ENCODE assay signal across 28 cellular contexts in the genomic region with DNA sequence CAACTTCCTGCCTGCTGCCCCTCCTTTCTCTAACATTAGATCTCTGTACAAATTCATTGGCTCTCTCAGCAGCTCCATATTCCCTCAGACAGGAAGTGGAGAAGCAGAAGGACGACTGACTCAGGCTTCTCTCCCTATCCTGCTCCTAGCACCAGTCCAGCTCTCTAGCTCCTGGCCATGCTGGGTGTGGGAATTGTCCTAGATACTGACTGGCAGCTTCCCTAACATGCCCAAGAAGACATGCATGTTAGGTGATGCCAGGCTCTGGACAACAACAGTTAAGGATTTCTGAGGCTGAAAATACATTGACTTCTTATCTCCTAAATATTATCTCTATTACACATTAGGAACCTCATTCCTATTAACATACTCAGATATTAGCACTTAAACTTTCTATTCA.
"Had no signal": no experiment of that assay in that cellular context is flagged by ENCODE, and none has a peak within 500 bp of the region (broad histone marks: within the 10 kb centered on the region; RNA-seq: fewer than 3 reads in every experiment).

No MANE protein-coding gene starts in this region.

- H3K4me1 Mint-ChIP-seq: activated naive CD4-positive, alpha-beta T cell treated with anti-CD3 and anti-CD28 coated beads, Interleukin-2, amount 10 ng/mL, durations not matched to agents 7 days and 5 days; neural crest cell; stimulated activated effector memory CD8-positive, alpha-beta T cell treated with anti-CD3 and anti-CD28 coated beads, Interleukin-12 subunit alpha, Interleukin-12 subunit beta, amount 100 ng/mL, for 72 hours; stimulated activated naive CD8-positive, alpha-beta T cell treated with anti-CD3 and anti-CD28 coated beads, Interleukin-15, amount 100 ng/mL, for 72 hours; WTC11 had no signal

- H3K36me3 ChIP-seq: gastrocnemius medialis, suprapubic skin, transverse colon, uterus had no signal

- H3K27ac Mint-ChIP-seq: activated CD4-positive, alpha-beta T cell treated with anti-CD3 and anti-CD28 coated beads for 36 hours; activated naive CD4-positive, alpha-beta T cell treated with anti-CD3 and anti-CD28 coated beads, Interleukin-2, amount 10 ng/mL, durations not matched to agents 7 days and 5 days; activated T-cell treated with anti-CD3 and anti-CD28 coated beads, Interleukin-2, amount 50 U/mL, for 72 hours; dendritic cell treated with granulocyte-macrophage colony-stimulating factor and Interleukin-4, amounts not matched to agents 40 ng/mL and 50 ng/mL, for 4 days; stimulated activated effector memory CD8-positive, alpha-beta T cell treated with anti-CD3 and anti-CD28 coated beads, Interleukin-12 subunit alpha, Interleukin-12 subunit beta, amount 100 ng/mL, for 72 hours; stimulated activated naive CD8-positive, alpha-beta T cell treated with anti-CD3 and anti-CD28 coated beads, Interleukin-15, amount 100 ng/mL, for 72 hours; T-helper 1 cell treated with Interleukin-12 subunit alpha and Interleukin-12 subunit beta and Interleukin-4 antibody, amounts not matched to agents 30 μg/mL and 1 μg/mL, for 36 hours; WTC11 had no signal

- H3K9me3 ChIP-seq: uterus had no signal

- H3K27me3 Mint-ChIP-seq: activated CD4-positive, alpha-beta T cell treated with anti-CD3 and anti-CD28 coated beads for 36 hours; activated naive CD4-positive, alpha-beta T cell treated with anti-CD3 and anti-CD28 coated beads, Interleukin-2, amount 10 ng/mL, durations not matched to agents 7 days and 5 days; dendritic cell treated with granulocyte-macrophage colony-stimulating factor and Interleukin-4, amounts not matched to agents 40 ng/mL and 50 ng/mL, for 4 days; stimulated activated naive CD8-positive, alpha-beta T cell treated with anti-CD3 and anti-CD28 coated beads, Interleukin-15, amount 100 ng/mL, for 72 hours had no signal

- H3K27ac ChIP-seq: gastrocnemius medialis, suprapubic skin, transverse colon, uterus had no signal

- FAIRE-seq: islet of Langerhans, small intestine had no signal

- H3K36me3 Mint-ChIP-seq: activated naive CD4-positive, alpha-beta T cell treated with anti-CD3 and anti-CD28 coated beads, Interleukin-2, amount 10 ng/mL, durations not matched to agents 7 days and 5 days; stimulated activated effector memory CD8-positive, alpha-beta T cell treated with anti-CD3 and anti-CD28 coated beads, Interleukin-12 subunit alpha, Interleukin-12 subunit beta, amount 100 ng/mL, for 72 hours had no signal

- H3K27me3 ChIP-seq: gastrocnemius medialis, suprapubic skin, transverse colon, uterus had no signal

- H3K4me3 Mint-ChIP-seq: activated CD4-positive, alpha-beta T cell treated with anti-CD3 and anti-CD28 coated beads for 36 hours; activated naive CD4-positive, alpha-beta T cell treated with anti-CD3 and anti-CD28 coated beads, Interleukin-2, amount 10 ng/mL, durations not matched to agents 7 days and 5 days; activated T-cell treated with anti-CD3 and anti-CD28 coated beads, Interleukin-2, amount 50 U/mL, for 72 hours; dendritic cell treated with granulocyte-macrophage colony-stimulating factor and Interleukin-4, amounts not matched to agents 40 ng/mL and 50 ng/mL, for 4 days; neural crest cell; stimulated activated effector memory CD8-positive, alpha-beta T cell treated with anti-CD3 and anti-CD28 coated beads, Interleukin-12 subunit alpha, Interleukin-12 subunit beta, amount 100 ng/mL, for 72 hours; stimulated activated naive CD8-positive, alpha-beta T cell treated with anti-CD3 and anti-CD28 coated beads, Interleukin-15, amount 100 ng/mL, for 72 hours; T-helper 1 cell treated with Interleukin-12 subunit alpha and Interleukin-12 subunit beta and Interleukin-4 antibody, amounts not matched to agents 30 μg/mL and 1 μg/mL, for 36 hours; WTC11 had no signal

- DNase-seq: activated CD4-positive, alpha-beta T cell treated with anti-CD3 and anti-CD28 coated beads for 36 hours; activated CD4-positive, alpha-beta T cell treated with anti-CD3 and anti-CD28 coated beads, Interleukin-2, amount 50 U/mL, for 48 hours; activated effector memory CD4-positive, alpha-beta T cell treated with Interleukin-2 at 50 U/mL for 16 hours; activated naive CD4-positive, alpha-beta T cell treated with anti-CD3 and anti-CD28 coated beads, Interleukin-2, amount 10 ng/mL, durations not matched to agents 7 days and 5 days; activated T-cell treated with anti-CD3 and anti-CD28 coated beads, Interleukin-2, amount 50 U/mL, for 72 hours; amygdala; caudate nucleus; effector CD4-positive, alpha-beta T cell; gastrocnemius medialis; hypothalamus; left cardiac atrium; mesenchymal stem cell; mucosa of descending colon; small intestine; stimulated activated CD4-positive, alpha-beta T cell treated with anti-CD3 and anti-CD28 coated beads, Interleukin-2, amount 100 ng/mL, for 24 hours; stimulated activated naive CD8-positive, alpha-beta T cell treated with anti-CD3 and anti-CD28 coated beads, Interleukin-15, amount 100 ng/mL, for 72 hours; T1000; transverse colon; uterus had no signal

- ATAC-seq: activated CD4-positive, alpha-beta T cell treated with anti-CD3 and anti-CD28 coated beads for 36 hours; activated T-cell treated with anti-CD3 and anti-CD28 coated beads, Interleukin-2, amount 50 U/mL, for 72 hours; esophagus mucosa; gastrocnemius medialis; left cardiac atrium; mucosa of descending colon; sciatic nerve; stimulated activated effector memory CD8-positive, alpha-beta T cell treated with anti-CD3 and anti-CD28 coated beads, Interleukin-12 subunit alpha, Interleukin-12 subunit beta, amount 100 ng/mL, for 72 hours; stimulated activated naive CD8-positive, alpha-beta T cell treated with anti-CD3 and anti-CD28 coated beads, Interleukin-15, amount 100 ng/mL, for 72 hours; WTC11 had no signal

- H3K4me1 ChIP-seq: gastrocnemius medialis, suprapubic skin, transverse colon, uterus had no signal

- H3K4me3 ChIP-seq: gastrocnemius medialis, mucosa of descending colon, suprapubic skin, transverse colon, uterus had no signal
